In genomic region chr6:167401525-167402194, GRCh38 we compare ENCODE assay signal across 15 cellular contexts.
DNase-seq lines count a peak whose midpoint lies in the region; ATAC-seq, FAIRE-seq and TF ChIP-seq lines count a peak whose summit lies in the region.
"Had no signal": no experiment of that assay in that cellular context is flagged by ENCODE, and none has a peak within 500 bp of the region (broad histone marks: within the 10 kb centered on the region; RNA-seq: fewer than 3 reads in every experiment).

No MANE protein-coding gene starts in this region.

- no peaks in the 10 kb centered on the region for H3K9me3 ChIP-seq in transverse colon

- ATAC-seq in HG02678 (IDR thresholded peaks at IDR 0.05; ENCODE audit: unreplicated experiment) = no peak
- ATAC-seq: natural killer cell treated with Interleukin-12 subunit alpha and Interleukin-12 subunit beta and Interleukin-15 and Interleukin-18, amount 100 ng/mL, for 72 hours had no signal

- peak overlapping the region in 3 of 4 donors; percentile 19 to 39 (median 36) for H3K27ac ChIP-seq in transverse colon

- TF ChIP-seq POLR2A in transverse colon (IDR thresholded peaks at IDR 0.05) = no peak

- H3K36me3 ChIP-seq in transverse colon = no peaks in the 10 kb centered on the region

- peak in 1 of 5 experiments; percentile 21 for TF ChIP-seq CTCF in transverse colon (IDR thresholded peaks at IDR 0.05)

- DNase-seq in NCI-H1105 treated with DMSO at 0.1 percent for 48 hours (lab: John Stamatoyannopoulos, UW) (peak; percentile 52), NCI-H774 (lab: John Stamatoyannopoulos, UW) (peak; percentile 91), iPS-NIHi7 (ENCODE audit: extremely low spot score) (peak; percentile 62), transverse colon (peak; percentile 66), RCC 7860 (ENCODE audit: low spot score) (no peak), activated T-cell treated with anti-CD3 and anti-CD28 coated beads for 4 hours (no peak)
- DNase-seq: activated T-cell treated with anti-CD3 and anti-CD28 coated beads, Interleukin-2, amount 50 U/mL, for 48 hours; amniotic stem cell; CD8-positive, alpha-beta memory T cell; foreskin fibroblast; substantia nigra; SW 1271 had no signal

- intact Hi-C loops in transverse colon (cut with DNase I; ENCODE audit: low total_unique reads) = no loop called here

- TF ChIP-seq EP300 in transverse colon (IDR thresholded peaks at IDR 0.05; ENCODE audit: low read depth) = no peak

- H3K4me3 ChIP-seq in transverse colon = no peak overlapping the region

- peaks cover 0 to 14% (median 6%) of the 10 kb centered on the region in 4 donors for H3K4me1 ChIP-seq in transverse colon

- no peak for FAIRE-seq in RCC 7860 (lab: Jason Lieb, UNC)
- FAIRE-seq: keratinocyte had no signal

- 62 to 80% methylated on average over 2 to 20 of the region's 20 CpGs for WGBS in transverse colon (ENCODE audit: low coverage in 1 of 2), 2 donors

- no peaks in the 10 kb centered on the region for H3K27me3 ChIP-seq in transverse colon

- in situ Hi-C loops in transverse colon (cut with MboI; ENCODE audit: low pct_ligation_motif_present in 1 of 4, low pct_unique_long_range_greater_than_20kb in 1 of 4, low sequenced_read_pairs in 3 of 4) = no loop called here

Comparison
In these comparisons a context has a peak if more than half of its experiments do, and no peak if none do; other contexts are left out.
1. DNase-seq: peak in NCI-H1105 treated with DMSO at 0.1 percent for 48 hours (single experiment), NCI-H774 (single experiment), iPS-NIHi7 (single experiment) and transverse colon (single experiment); none in RCC 7860 (single experiment) and activated T-cell treated with anti-CD3 and anti-CD28 coated beads for 4 hours (single experiment).